ENCODE assay signal across 34 cellular contexts in genomic region chr10:17537281-17537680, GRCh38.
"Had no signal": no experiment of that assay in that cellular context is flagged by ENCODE, and none has a peak within 500 bp of the region (broad histone marks: within the 10 kb centered on the region; RNA-seq: fewer than 3 reads in every experiment).

No MANE protein-coding gene starts in this region.

- H3K4me3 ChIP-seq: MG63 had no signal

- DNase-seq: Karpas-422, Kasumi-1, MG63, MM.1S, MV-4-11, NCI-H1048, NCI-H1092, NCI-H1092 treated with DMSO at 0.1 percent for 48 hours, NCI-H1105, NCI-H1105 treated with DMSO at 0.1 percent for 48 hours, NCI-H1417, NCI-H1417 treated with DMSO at 0.1 percent for 48 hours, NCI-H1436, NCI-H1436 treated with DMSO at 0.1 percent for 48 hours, NCI-H146, NCI-H1694, NCI-H1694 treated with DMSO at 0.1 percent for 48 hours, NCI-H187, NCI-H187 treated with DMSO at 0.1 percent for 48 hours, NCI-H1930, NCI-H2029, NCI-H2029 treated with DMSO at 0.1 percent for 48 hours, NCI-H2081, NCI-H2081 treated with DMSO at 0.1 percent for 48 hours, NCI-H2107, NCI-H2171, NCI-H2171 treated with DMSO at 0.1 percent for 48 hours, NCI-H2227 treated with DMSO at 0.1 percent for 48 hours, NCI-H226, NCI-H345, NCI-H446, NCI-H446 treated with DMSO at 0.1 percent for 48 hours, NCI-H510A, NCI-H510A treated with DMSO at 0.1 percent for 48 hours had no signal
